In the genomic region with DNA sequence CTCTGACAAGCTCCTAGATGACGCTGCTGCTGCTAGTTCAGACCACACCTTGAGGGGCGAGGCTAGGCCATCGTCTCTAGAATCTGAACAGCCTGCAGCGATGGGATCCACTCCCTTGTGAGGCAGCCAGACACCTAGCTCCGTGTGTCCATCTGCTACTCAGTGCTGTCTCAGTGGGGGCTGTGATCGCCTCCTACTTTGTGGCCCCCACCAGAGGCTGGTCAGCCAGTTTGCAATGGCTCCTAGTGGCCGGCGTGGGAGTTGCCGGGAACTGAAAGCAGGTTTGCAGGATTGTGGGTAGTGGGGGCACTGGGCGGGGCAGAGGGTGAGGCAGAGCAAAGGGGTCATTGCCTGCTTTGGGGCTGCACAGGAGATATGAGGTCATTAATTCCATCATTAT, we compare ENCODE assay signal across 14 cellular contexts. TPM values are rescaled to one million over a fixed set of nuclear protein-coding genes. Genes with fewer than 3 reads are reported as not detected.
A peak's percentile ranks its signal among the peaks of the same experiment; 100 is the strongest.
DNase-seq lines count a peak whose midpoint lies in the region; ATAC-seq and TF ChIP-seq lines count a peak whose summit lies in the region.
"Had no signal": no experiment of that assay in that cellular context is flagged by ENCODE, and none has a peak within 500 bp of the region (broad histone marks: within the 10 kb centered on the region; RNA-seq: fewer than 3 reads in every experiment).

No MANE protein-coding gene starts in this region.

- no peak overlapping the region for H3K27ac Mint-ChIP-seq in progenitor cell of endocrine pancreas
- H3K27ac Mint-ChIP-seq: activated CD8-positive, alpha-beta T cell treated with anti-CD3 and anti-CD28 coated beads, Interleukin-2, amount 10 ng/mL, durations not matched to agents 7 days and 5 days; activated naive CD8-positive, alpha-beta T cell treated with anti-CD3 and anti-CD28 coated beads, Interleukin-2, amount 50 U/mL, for 24 hours; stimulated activated naive CD8-positive, alpha-beta T cell treated with anti-CD3 and anti-CD28 coated beads, Interleukin-15, amount 100 ng/mL, for 72 hours had no signal

- no peaks in the 10 kb centered on the region for H3K36me3 Mint-ChIP-seq in progenitor cell of endocrine pancreas (ENCODE audit: insufficient read depth)

- H3K27ac ChIP-seq in Peyer's patch = no peak overlapping the region

- H3K36me3 ChIP-seq in NT2/D1 (ENCODE audit: insufficient read depth, insufficient read length, low read length) (no peaks in the 10 kb centered on the region), Peyer's patch (no peaks in the 10 kb centered on the region)

- H3K4me1 ChIP-seq in NT2/D1 (ENCODE audit: insufficient read depth, insufficient read length) (peaks cover 2% of the 10 kb centered on the region), Peyer's patch (peaks cover 0 to 14% (median 0%) of the 10 kb centered on the region in 4 donors)

- no peak for ATAC-seq in HG02623 (IDR thresholded peaks at IDR 0.05; ENCODE audit: unreplicated experiment)
- no peak for ATAC-seq in HG02840 (IDR thresholded peaks at IDR 0.05; ENCODE audit: low FRiP score, unreplicated experiment)
- ATAC-seq in HG03460 (IDR thresholded peaks at IDR 0.05; ENCODE audit: unreplicated experiment) = no peak
- ATAC-seq: activated CD8-positive, alpha-beta T cell treated with anti-CD3 and anti-CD28 coated beads, Interleukin-2, amount 10 ng/mL, durations not matched to agents 7 days and 5 days; activated naive CD8-positive, alpha-beta T cell treated with anti-CD3 and anti-CD28 coated beads, Interleukin-2, amount 50 U/mL, for 24 hours; mucosa of descending colon; stimulated activated naive CD8-positive, alpha-beta T cell treated with anti-CD3 and anti-CD28 coated beads, Interleukin-15, amount 100 ng/mL, for 72 hours had no signal

- DNase-seq in NT2/D1 (ENCODE audit: low read depth, low spot score) = no peak
- no peak for DNase-seq in epithelial cell of esophagus (ENCODE audit: low read depth)
- DNase-seq in progenitor cell of endocrine pancreas (ENCODE audit: low spot score, unreplicated experiment) = no peak
- no peak for DNase-seq in Peyer's patch
- DNase-seq: activated CD8-positive, alpha-beta T cell treated with anti-CD3 and anti-CD28 coated beads, Interleukin-2, amount 10 ng/mL, durations not matched to agents 7 days and 5 days; activated naive CD8-positive, alpha-beta T cell treated with anti-CD3 and anti-CD28 coated beads, Interleukin-2, amount 50 U/mL, for 24 hours; mucosa of descending colon; NCI-H2029; stimulated activated naive CD8-positive, alpha-beta T cell treated with anti-CD3 and anti-CD28 coated beads, Interleukin-15, amount 100 ng/mL, for 72 hours had no signal

- no peaks in the 10 kb centered on the region for H3K9me3 Mint-ChIP-seq in progenitor cell of endocrine pancreas (ENCODE audit: low read depth)
- H3K9me3 Mint-ChIP-seq: activated naive CD8-positive, alpha-beta T cell treated with anti-CD3 and anti-CD28 coated beads, Interleukin-2, amount 50 U/mL, for 24 hours; stimulated activated naive CD8-positive, alpha-beta T cell treated with anti-CD3 and anti-CD28 coated beads, Interleukin-15, amount 100 ng/mL, for 72 hours had no signal

- H3K4me3 ChIP-seq in NT2/D1 (ENCODE audit: insufficient read length, low read depth) = no peak overlapping the region
- H3K4me3 ChIP-seq in epithelial cell of esophagus (ENCODE audit: low read length) = no peak overlapping the region
- no peak overlapping the region for H3K4me3 ChIP-seq in Peyer's patch
- H3K4me3 ChIP-seq: mucosa of descending colon had no signal

- TF ChIP-seq CTCF in GM12874 (IDR thresholded peaks at IDR 0.05; ENCODE audit: insufficient read depth, low read depth, low read length) = peak; percentile 28; the same call in 1 of the 2 replicates
- TF ChIP-seq CTCF in epithelial cell of esophagus (IDR thresholded peaks at IDR 0.05; ENCODE audit: insufficient read depth, low read depth, low read length, missing control alignments) = peak; percentile 40
- TF ChIP-seq CTCF in progenitor cell of endocrine pancreas (IDR thresholded peaks at IDR 0.05; ENCODE audit: unreplicated experiment) = peak; percentile 40
- TF ChIP-seq CTCF in Peyer's patch (IDR thresholded peaks at IDR 0.05) = peak in 2 of 6 experiments; percentile 12 to 24

- H3K27me3 ChIP-seq in NT2/D1 (ENCODE audit: insufficient read depth, insufficient read length) = no peaks in the 10 kb centered on the region
- H3K27me3 ChIP-seq in Peyer's patch = no peaks in the 10 kb centered on the region

- H3K9me3 ChIP-seq in NT2/D1 (ENCODE audit: insufficient read depth, low read length) (no peaks in the 10 kb centered on the region), Peyer's patch (no peaks in the 10 kb centered on the region)
- H3K9me3 ChIP-seq: mucosa of descending colon had no signal

- no peak overlapping the region for H3K4me3 Mint-ChIP-seq in progenitor cell of endocrine pancreas (ENCODE audit: low read depth)
- H3K4me3 Mint-ChIP-seq: activated CD8-positive, alpha-beta T cell treated with anti-CD3 and anti-CD28 coated beads, Interleukin-2, amount 10 ng/mL, durations not matched to agents 7 days and 5 days; activated naive CD8-positive, alpha-beta T cell treated with anti-CD3 and anti-CD28 coated beads, Interleukin-2, amount 50 U/mL, for 24 hours; stimulated activated naive CD8-positive, alpha-beta T cell treated with anti-CD3 and anti-CD28 coated beads, Interleukin-15, amount 100 ng/mL, for 72 hours had no signal

- peak overlapping the region; percentile 16 for H3K9ac ChIP-seq in NT2/D1 (ENCODE audit: insufficient read length, low read depth)

- peaks cover 8% of the 10 kb centered on the region for H3K27me3 Mint-ChIP-seq in progenitor cell of endocrine pancreas
- H3K27me3 Mint-ChIP-seq: stimulated activated naive CD8-positive, alpha-beta T cell treated with anti-CD3 and anti-CD28 coated beads, Interleukin-15, amount 100 ng/mL, for 72 hours had no signal

- no peak for TF ChIP-seq POLR2A in Peyer's patch (IDR thresholded peaks at IDR 0.05)

- no peaks in the 10 kb centered on the region for H3K4me1 Mint-ChIP-seq in progenitor cell of endocrine pancreas (ENCODE audit: low read depth)
- H3K4me1 Mint-ChIP-seq: activated naive CD8-positive, alpha-beta T cell treated with anti-CD3 and anti-CD28 coated beads, Interleukin-2, amount 50 U/mL, for 24 hours had no signal

RNA-seq across cellular contexts. Expression of gene CCN5, which starts 2.8 kb away (rescaled TPM):
- total RNA-seq in progenitor cell of endocrine pancreas (not detected in 2 replicates), Peyer's patch (10 to 100 TPM in 2 of 4 donors, 1 to 10 TPM in 2; 5.8 to 32.2 (median 11.2) TPM)
- total RNA-seq: activated CD8-positive, alpha-beta T cell treated with anti-CD3 and anti-CD28 coated beads, Interleukin-2, amount 10 ng/mL, durations not matched to agents 7 days and 5 days; frontal cortex had no signal

RNA-seq across cellular contexts. Expression of gene KCNK15, which starts 27.7 kb away (rescaled TPM):
- total RNA-seq in progenitor cell of endocrine pancreas = 0.22 and 0.27 TPM in 2 replicates
- total RNA-seq in Peyer's patch = under 1 TPM in 1 of 4 donors, not detected in 3; 0.54 TPM
- total RNA-seq: activated CD8-positive, alpha-beta T cell treated with anti-CD3 and anti-CD28 coated beads, Interleukin-2, amount 10 ng/mL, durations not matched to agents 7 days and 5 days; frontal cortex had no signal
